In genomic region chr2:118987886-118988285, GRCh38 we compare ENCODE assay signal across 23 cellular contexts. TPM values are rescaled to one million over a fixed set of nuclear protein-coding genes. Genes with fewer than 3 reads are reported as not detected.
A peak's percentile ranks its signal among the peaks of the same experiment; 100 is the strongest.
DNase-seq lines count a peak whose midpoint lies in the region; ATAC-seq and TF ChIP-seq lines count a peak whose summit lies in the region.
"Had no signal": no experiment of that assay in that cellular context is flagged by ENCODE, and none has a peak within 500 bp of the region (broad histone marks: within the 10 kb centered on the region; RNA-seq: fewer than 3 reads in every experiment).

No MANE protein-coding gene starts in this region.

- TF ChIP-seq CTCF in GM12865 (IDR thresholded peaks at IDR 0.05; ENCODE audit: insufficient read depth, low read depth, low read length, missing control alignments) (no peak), lower leg skin (IDR thresholded peaks at IDR 0.05) (no peak)

- no peak overlapping the region for H3K27ac Mint-ChIP-seq in naive thymus-derived CD4-positive, alpha-beta T cell
- H3K27ac Mint-ChIP-seq: effector memory CD8-positive, alpha-beta T cell had no signal

- peak; percentile 42 for ATAC-seq in GM19025 (IDR thresholded peaks at IDR 0.05; ENCODE audit: low read depth, unreplicated experiment)
- peak; percentile 37 for ATAC-seq in HG03432 (IDR thresholded peaks at IDR 0.05; ENCODE audit: unreplicated experiment)
- no peak for ATAC-seq in naive thymus-derived CD4-positive, alpha-beta T cell
- ATAC-seq in HG02678 (IDR thresholded peaks at IDR 0.05; ENCODE audit: unreplicated experiment), result no peak
- ATAC-seq: effector memory CD8-positive, alpha-beta T cell; Right ventricle myocardium inferior had no signal

- no peaks in the 10 kb centered on the region for H3K36me3 Mint-ChIP-seq in naive thymus-derived CD4-positive, alpha-beta T cell

- no peaks in the 10 kb centered on the region for H3K9me3 ChIP-seq in naive thymus-derived CD4-positive, alpha-beta T cell (ENCODE audit: control insufficient read depth in 2 of 3, low read length in 3 of 3)
- H3K9me3 ChIP-seq: ascending aorta, left ventricle myocardium inferior, neutrophil, testis had no signal

- POLR2A ChIA-PET in naive thymus-derived CD4-positive, alpha-beta T cell (lab: Charles Lee), result no interaction called here

- CTCF ChIA-PET in naive thymus-derived CD4-positive, alpha-beta T cell (lab: Charles Lee), result interaction anchor here (0.6 kb wide), 1 partner anchor 151 kb away, joined by 3 read pairs; no protein-coding TSS in a partner anchor

- no peaks in the 10 kb centered on the region for H3K27me3 ChIP-seq in naive thymus-derived CD4-positive, alpha-beta T cell (ENCODE audit: control insufficient read depth in 2 of 2, insufficient read depth in 2 of 2, low read length in 2 of 2)
- H3K27me3 ChIP-seq: ascending aorta, testis had no signal

- H3K4me3 ChIP-seq in GM12865 (ENCODE audit: low read depth, low read length), result no peak overlapping the region
- no peak overlapping the region for H3K4me3 ChIP-seq in lower leg skin (ENCODE audit: low read depth, poor library complexity, severe bottlenecking)
- H3K4me3 ChIP-seq in naive thymus-derived CD4-positive, alpha-beta T cell (ENCODE audit: low read length), result no peak overlapping the region
- H3K4me3 ChIP-seq: ascending aorta, left ventricle myocardium inferior, testis had no signal

- H3K27me3 Mint-ChIP-seq in naive thymus-derived CD4-positive, alpha-beta T cell, result peaks cover 0 to 7% (median 4%) of the 10 kb centered on the region in 5 donors

- 56 to 65% methylated on average over 2 of the region's 2 CpGs for WGBS in lower leg skin, 2 donors

- H3K27ac ChIP-seq in caudate nucleus (ENCODE audit: low read depth, low read length), result no peak overlapping the region
- H3K27ac ChIP-seq in naive thymus-derived CD4-positive, alpha-beta T cell (ENCODE audit: low read depth, low read length), result no peak overlapping the region
- H3K27ac ChIP-seq: ascending aorta, left ventricle myocardium inferior, neutrophil, testis had no signal

- intact Hi-C loops in lower leg skin (cut with DNase I; ENCODE audit: low total_unique reads), result no loop called here
- intact Hi-C loops in naive thymus-derived CD4-positive, alpha-beta T cell (cut with micrococcal nuclease), result no loop called here

- peaks cover 0 to 6% (median 0%) of the 10 kb centered on the region in 7 donors for H3K4me1 Mint-ChIP-seq in naive thymus-derived CD4-positive, alpha-beta T cell

- no peaks in the 10 kb centered on the region for H3K9me3 Mint-ChIP-seq in naive thymus-derived CD4-positive, alpha-beta T cell

- H3K4me1 ChIP-seq in naive thymus-derived CD4-positive, alpha-beta T cell (ENCODE audit: control insufficient read depth in 2 of 2, insufficient read depth in 2 of 2, low read length in 2 of 2), result no peaks in the 10 kb centered on the region
- H3K4me1 ChIP-seq: ascending aorta, left ventricle myocardium inferior, testis had no signal

- DNase-seq in GM12865 (ENCODE audit: low read depth) (peak; percentile 55), lower leg skin (ENCODE audit: low spot score in 2 of 2) (peak; percentile 7 to 62), caudate nucleus (lab: John Stamatoyannopoulos, UW) (no peak)
- no peak for DNase-seq in naive thymus-derived CD4-positive, alpha-beta T cell
- DNase-seq: activated naive CD4-positive, alpha-beta T cell; activated T-cell treated with anti-CD3 and anti-CD28 coated beads for 4 hours; effector memory CD8-positive, alpha-beta T cell; glutamatergic neuron; left ventricle myocardium inferior; NCI-H1105 treated with DMSO at 0.1 percent for 48 hours; NCI-H526 treated with DMSO at 0.1 percent for 48 hours; retina; stimulated activated CD4-positive, alpha-beta T cell treated with anti-CD3 and anti-CD28 coated beads, Interleukin-12 subunit alpha, Interleukin-12 subunit beta, amount 100 ng/mL, for 4 hours; testis had no signal

- no peak for TF ChIP-seq POLR2A in lower leg skin (IDR thresholded peaks at IDR 0.05)

- no peak overlapping the region for H3K4me3 Mint-ChIP-seq in naive thymus-derived CD4-positive, alpha-beta T cell
- H3K4me3 Mint-ChIP-seq: effector memory CD8-positive, alpha-beta T cell had no signal

- no peaks in the 10 kb centered on the region for H3K36me3 ChIP-seq in naive thymus-derived CD4-positive, alpha-beta T cell (ENCODE audit: control insufficient read depth in 2 of 3, insufficient read depth in 3 of 3, low read length in 3 of 3)
- H3K36me3 ChIP-seq: ascending aorta, left ventricle myocardium inferior, neutrophil had no signal

RNA-seq across cellular contexts. Expression of gene MARCO, which starts 45.9 kb away (rescaled TPM):
- total RNA-seq in lower leg skin, result 1 to 10 TPM in 3 of 4 donors, under 1 TPM in 1; 0.91 to 6.7 (median 1.6) TPM
- 1 to 10 TPM in 1 of 5 experiments, under 1 TPM in 1, not detected in 3; 0.48 to 2.6 TPM for total RNA-seq in naive thymus-derived CD4-positive, alpha-beta T cell
- polyA plus RNA-seq in naive thymus-derived CD4-positive, alpha-beta T cell, result not detected
- total RNA-seq: chondrocyte, fibroblast of lung, LHCN-M2 had no signal
- polyA plus RNA-seq: fibroblast of lung had no signal

Comparison
In these comparisons a context has a peak if more than half of its experiments do, and no peak if none do; other contexts are left out.
1. DNase-seq: peak in GM12865 (single experiment) and lower leg skin (2 of 2); none in caudate nucleus (0 of 61) and naive thymus-derived CD4-positive, alpha-beta T cell (0 of 9).
2. ATAC-seq: peak in GM19025 (single experiment) and HG03432 (single experiment); none in naive thymus-derived CD4-positive, alpha-beta T cell (single experiment) and HG02678 (single experiment).